1 cellular context compared by ENCODE assay signal in genomic region chr22:29820941-29821789, GRCh38.
A peak's percentile ranks its signal among the peaks of the same experiment; 100 is the strongest.
TF ChIP-seq lines count a peak whose summit lies in the region.

No MANE protein-coding gene starts in this region.

TF ChIP-seq in HepG2, 621 proteins besides CTCF, POLR2A, EP300 and RAD21 (continued from another document and continues in another):
- TF ChIP-seq RELA (CRISPR knock-in tag; IDR thresholded peaks at IDR 0.05): no peak
- TF ChIP-seq MBNL3 (CRISPR knock-in tag; conservative IDR thresholded peaks at IDR 0.05): no peak
- no peak for TF ChIP-seq ZFP82 (CRISPR knock-in tag; IDR thresholded peaks at IDR 0.05; ENCODE audit: borderline replicate concordance)
- TF ChIP-seq ZNF563 (CRISPR knock-in tag; IDR thresholded peaks at IDR 0.05): no peak
- TF ChIP-seq ZNF83 (CRISPR knock-in tag; IDR thresholded peaks at IDR 0.05; ENCODE audit: borderline replicate concordance): no peak
- TF ChIP-seq ZBTB4 (CRISPR knock-in tag; IDR thresholded peaks at IDR 0.05; ENCODE audit: borderline replicate concordance): 0 out of 2 replicates have a peak, but pooled peaks have one; percentile 28
- no peak for TF ChIP-seq RBM39 (IDR thresholded peaks at IDR 0.05; ENCODE audit: low read depth, low read length, poor library complexity, severe bottlenecking)
- no peak for TF ChIP-seq GABPA (IDR thresholded peaks at IDR 0.05; ENCODE audit: low read depth, low read length)
- peak; percentile 31; the same call in 1 of the 2 replicates for TF ChIP-seq GABPA (CRISPR knock-in tag; IDR thresholded peaks at IDR 0.05; ENCODE audit: low read depth)
- no peak for TF ChIP-seq ZNF333 (CRISPR knock-in tag; IDR thresholded peaks at IDR 0.05; ENCODE audit: borderline replicate concordance)
- 0 out of 2 replicates have a peak, but pooled peaks have one; percentile 29 for TF ChIP-seq SMAD3 (CRISPR knock-in tag; IDR thresholded peaks at IDR 0.05)
- no peak for TF ChIP-seq KLF11 (CRISPR knock-in tag; IDR thresholded peaks at IDR 0.05)
- TF ChIP-seq HNF4A (CRISPR knock-in tag; IDR thresholded peaks at IDR 0.05): peak; percentile 49
- no peak for TF ChIP-seq HDAC6 (IDR thresholded peaks at IDR 0.05; ENCODE audit: low read depth, low read length)
- no peak for TF ChIP-seq RFX1 (IDR thresholded peaks at IDR 0.05)
- no peak for TF ChIP-seq NR2F2 (IDR thresholded peaks at IDR 0.05; ENCODE audit: borderline replicate concordance, low read depth)
- TF ChIP-seq ZMYM4 (CRISPR knock-in tag; IDR thresholded peaks at IDR 0.05): no peak
- TF ChIP-seq ARID5B (CRISPR knock-in tag; IDR thresholded peaks at IDR 0.05): peak; percentile 37; the same call in 1 of the 2 replicates
- TF ChIP-seq MIER2 (CRISPR knock-in tag; IDR thresholded peaks at IDR 0.05): 0 out of 2 replicates have a peak, but pooled peaks have one; percentile 12
- TF ChIP-seq ARID4A (CRISPR knock-in tag; IDR thresholded peaks at IDR 0.05; ENCODE audit: borderline replicate concordance): no peak
- TF ChIP-seq ZNF800 (CRISPR knock-in tag; IDR thresholded peaks at IDR 0.05): no peak
- TF ChIP-seq ZNF512 (CRISPR knock-in tag; IDR thresholded peaks at IDR 0.05): no peak
- TF ChIP-seq HMG20A (CRISPR knock-in tag; IDR thresholded peaks at IDR 0.05; ENCODE audit: borderline replicate concordance): no peak; the same call in 1 of the 2 replicates
- TF ChIP-seq ZNF3 (CRISPR knock-in tag; IDR thresholded peaks at IDR 0.05): no peak
- no peak for TF ChIP-seq GPBP1L1 (CRISPR knock-in tag; IDR thresholded peaks at IDR 0.05)
- no peak for TF ChIP-seq ZNF615 (CRISPR knock-in tag; IDR thresholded peaks at IDR 0.05; ENCODE audit: borderline replicate concordance)
- TF ChIP-seq STAG1 (CRISPR knock-in tag; IDR thresholded peaks at IDR 0.05): peak; percentile 22; the same call in 1 of the 2 replicates
- TF ChIP-seq ZZZ3 (CRISPR knock-in tag; IDR thresholded peaks at IDR 0.05; ENCODE audit: borderline replicate concordance): no peak
- TF ChIP-seq ZNF629 (CRISPR knock-in tag; conservative IDR thresholded peaks at IDR 0.05): peak; percentile 92
- no peak for TF ChIP-seq ZNF292 (CRISPR knock-in tag; IDR thresholded peaks at IDR 0.05; ENCODE audit: borderline replicate concordance, low read depth)
- TF ChIP-seq ZNF839 (CRISPR knock-in tag; IDR thresholded peaks at IDR 0.05; ENCODE audit: borderline replicate concordance): no peak
- no peak for TF ChIP-seq ZBTB49 (CRISPR knock-in tag; IDR thresholded peaks at IDR 0.05; ENCODE audit: borderline replicate concordance)
- TF ChIP-seq ZNF570 (CRISPR knock-in tag; IDR thresholded peaks at IDR 0.05; ENCODE audit: borderline replicate concordance): no peak
- no peak for TF ChIP-seq TEAD2 (CRISPR knock-in tag; IDR thresholded peaks at IDR 0.05)
- TF ChIP-seq PRPF4 (IDR thresholded peaks at IDR 0.05; ENCODE audit: low read depth, low read length, poor library complexity, severe bottlenecking): no peak
- no peak for TF ChIP-seq TCF7 (IDR thresholded peaks at IDR 0.05; ENCODE audit: low read depth)
- no peak for TF ChIP-seq ZSCAN31 (CRISPR knock-in tag; IDR thresholded peaks at IDR 0.05; ENCODE audit: low read depth)
- no peak for TF ChIP-seq SIN3A (IDR thresholded peaks at IDR 0.05; ENCODE audit: borderline replicate concordance, low read depth, low read length)
- TF ChIP-seq ZBTB38 (CRISPR knock-in tag; IDR thresholded peaks at IDR 0.05): peak; percentile 17; the same call in 1 of the 2 replicates
- no peak for TF ChIP-seq FOXP1 (IDR thresholded peaks at IDR 0.05)
- no peak for TF ChIP-seq FOXP1 (CRISPR knock-in tag; IDR thresholded peaks at IDR 0.05)
- TF ChIP-seq FOSL2 (CRISPR knock-in tag; IDR thresholded peaks at IDR 0.05): peak; percentile 90
- TF ChIP-seq RXRA (CRISPR knock-in tag; IDR thresholded peaks at IDR 0.05): no peak
